In the genomic region with DNA sequence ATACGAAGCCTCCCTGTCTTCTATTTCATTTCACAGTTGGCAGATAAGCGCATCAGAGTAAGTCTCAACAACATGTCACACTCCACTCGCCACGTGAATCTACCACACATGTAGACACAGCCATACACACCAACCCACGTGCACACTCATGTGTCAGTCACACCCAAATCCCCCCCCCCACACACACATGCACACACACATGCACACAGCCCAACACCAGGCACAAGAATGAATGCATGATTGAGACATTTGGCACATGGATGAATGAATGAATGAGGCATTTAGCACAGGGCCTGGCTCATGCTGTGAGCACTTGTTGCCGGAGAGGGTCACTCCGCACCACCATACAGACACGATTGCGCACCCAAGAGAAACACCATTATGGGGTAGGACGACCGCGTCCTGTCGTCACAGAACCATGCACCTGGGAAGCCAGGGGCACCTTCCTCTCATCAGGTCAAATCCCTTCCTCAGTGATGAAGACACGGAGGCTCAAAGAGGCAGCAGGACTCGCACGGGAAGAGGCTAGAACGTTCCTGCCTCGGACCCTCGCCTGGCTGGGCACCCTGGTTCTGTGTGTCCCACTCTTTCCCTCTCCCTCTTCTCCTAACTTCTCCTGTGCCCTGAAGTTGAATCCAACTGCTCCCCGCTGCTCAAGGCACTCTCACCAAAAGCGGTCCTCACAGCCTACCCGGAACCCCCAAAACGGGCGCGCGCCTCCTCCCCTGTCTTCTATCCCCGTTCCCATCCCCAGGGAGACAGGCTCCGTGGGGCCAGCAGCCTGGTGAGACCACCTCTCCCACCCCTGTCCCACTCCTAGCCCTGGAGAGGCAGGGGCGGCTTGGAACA, we compare ENCODE assay signal across 1 cellular context.
TF ChIP-seq lines count a peak whose summit lies in the region.

No MANE protein-coding gene starts in this region.

TF ChIP-seq in H1, 55 proteins besides CTCF, POLR2A, EP300 and RAD21:
- TF ChIP-seq KDM4A (IDR thresholded peaks at IDR 0.05; ENCODE audit: low read depth, low read length, severe bottlenecking) (peak; percentile 4), SUZ12 (IDR thresholded peaks at IDR 0.05; ENCODE audit: low read length) (peak; percentile 60; the same call in 1 of the 2 replicates), SAP30 (IDR thresholded peaks at IDR 0.05; ENCODE audit: insufficient read depth, insufficient replicate concordance, low read length) (peak; percentile 86), SIN3A (conservative IDR thresholded peaks at IDR 0.05 in 1 of 2, IDR thresholded peaks at IDR 0.05 in 1 of 2; ENCODE audit: low read depth in 1 of 2, low read length in 2 of 2) (peak; percentile 10 to 13; a peak in 1 of 4 replicates), POU5F1 (IDR thresholded peaks at IDR 0.05; ENCODE audit: low read depth, low read length) (no peak), EZH2 (IDR thresholded peaks at IDR 0.05; ENCODE audit: low read depth, low read length, severe bottlenecking) (peak; percentile 60), RNF2 (IDR thresholded peaks at IDR 0.05; ENCODE audit: borderline replicate concordance, low read depth, low read length, missing control alignments, poor library complexity, severe bottlenecking) (peak; percentile 24), MAX (IDR thresholded peaks at IDR 0.05) (peak; percentile 62), GABPA (IDR thresholded peaks at IDR 0.05; ENCODE audit: borderline replicate concordance, insufficient read depth, low read length) (no peak), BACH1 (IDR thresholded peaks at IDR 0.05; ENCODE audit: low read length) (no peak), TAF1 (IDR thresholded peaks at IDR 0.05; ENCODE audit: low read depth, low read length) (no peak)
